Comparison of ENCODE assay signal across 21 cellular contexts in genomic region chr3:159448902-159449301, GRCh38.
DNase-seq lines count a peak whose midpoint lies in the region; ATAC-seq, FAIRE-seq and TF ChIP-seq lines count a peak whose summit lies in the region.
"Had no signal": no experiment of that assay in that cellular context is flagged by ENCODE, and none has a peak within 500 bp of the region (broad histone marks: within the 10 kb centered on the region; RNA-seq: fewer than 3 reads in every experiment).

No MANE protein-coding gene starts in this region.

- H3K4me1 ChIP-seq in RWPE2 (ENCODE audit: insufficient read depth, poor library complexity, severe bottlenecking) (no peaks in the 10 kb centered on the region), esophagus muscularis mucosa (no peaks in the 10 kb centered on the region), right lobe of liver (peaks cover 0 to 10% (median 0%) of the 10 kb centered on the region in 4 donors), left ventricle myocardium inferior (no peaks in the 10 kb centered on the region), pancreas (no peaks in the 10 kb centered on the region), psoas muscle (no peaks in the 10 kb centered on the region)

- no peak for TF ChIP-seq CTCF in RWPE2 (IDR thresholded peaks at IDR 0.05; ENCODE audit: poor library complexity, severe bottlenecking)
- TF ChIP-seq CTCF in esophagus muscularis mucosa (IDR thresholded peaks at IDR 0.05), result no peak
- TF ChIP-seq CTCF in right lobe of liver (IDR thresholded peaks at IDR 0.05), result peak in 1 of 4 donors; percentile 7
- TF ChIP-seq CTCF in left ventricle myocardium inferior (IDR thresholded peaks at IDR 0.05; ENCODE audit: borderline replicate concordance), result no peak
- no peak for TF ChIP-seq CTCF in pancreas (IDR thresholded peaks at IDR 0.05)
- no peak for TF ChIP-seq CTCF in psoas muscle (IDR thresholded peaks at IDR 0.05)

- 0 out of 3 replicates have a peak, but pooled peaks have one; percentile 40 for ATAC-seq in RWPE2 (ENCODE audit: low read depth)
- peak; percentile 80 to 89 (median 87) for ATAC-seq in right lobe of liver
- ATAC-seq in pancreas, result no peak
- no peak for ATAC-seq in HG02981 (IDR thresholded peaks at IDR 0.05; ENCODE audit: unreplicated experiment)
- ATAC-seq in psoas muscle, result no peak

- 92% methylated on average over 1 of the region's 1 CpG for WGBS in esophagus muscularis mucosa
- 50% methylated on average over 1 of the region's 1 CpG for WGBS in right lobe of liver (ENCODE audit: insufficient coverage, low coverage, low lambda C conversion rate, missing lambda C conversion rate)
- WGBS in pancreas, 2 donors, result 45 to 63% methylated on average over 1 of the region's 1 CpG
- WGBS in psoas muscle, 3 donors, result 50 to 75% (median 54%) methylated on average over 1 of the region's 1 CpG

- TF ChIP-seq POLR2A in esophagus muscularis mucosa (IDR thresholded peaks at IDR 0.05; ENCODE audit: low read depth) (no peak), right lobe of liver (IDR thresholded peaks at IDR 0.05) (no peak)

- TF ChIP-seq EP300 in esophagus muscularis mucosa (IDR thresholded peaks at IDR 0.05), result no peak

- FAIRE-seq in HTR-8/SVneo (lab: Jason Lieb, UNC) (peak; percentile 13), pancreas (lab: Jason Lieb, UNC) (no peak)
- FAIRE-seq: GM12891, GM18507, H1 had no signal

- H3K9me3 ChIP-seq in RWPE2 (ENCODE audit: severe bottlenecking), result no peaks in the 10 kb centered on the region
- no peaks in the 10 kb centered on the region for H3K9me3 ChIP-seq in esophagus muscularis mucosa
- H3K9me3 ChIP-seq in right lobe of liver, result no peaks in the 10 kb centered on the region
- no peaks in the 10 kb centered on the region for H3K9me3 ChIP-seq in left ventricle myocardium inferior (replicated peaks)
- no peaks in the 10 kb centered on the region for H3K9me3 ChIP-seq in pancreas
- no peaks in the 10 kb centered on the region for H3K9me3 ChIP-seq in psoas muscle

- H3K27me3 ChIP-seq in RWPE2 (ENCODE audit: insufficient read depth, poor library complexity, severe bottlenecking) (no peaks in the 10 kb centered on the region), esophagus muscularis mucosa (no peaks in the 10 kb centered on the region), right lobe of liver (no peaks in the 10 kb centered on the region), left ventricle myocardium inferior (ENCODE audit: low read depth) (no peaks in the 10 kb centered on the region), pancreas (no peaks in the 10 kb centered on the region), psoas muscle (ENCODE audit: insufficient read depth in 3 of 3, low read length in 2 of 3) (no peaks in the 10 kb centered on the region)

- H3K36me3 ChIP-seq in RWPE2 (ENCODE audit: low read depth), result no peaks in the 10 kb centered on the region
- H3K36me3 ChIP-seq in esophagus muscularis mucosa, result no peaks in the 10 kb centered on the region
- H3K36me3 ChIP-seq in right lobe of liver, result no peaks in the 10 kb centered on the region
- H3K36me3 ChIP-seq in left ventricle myocardium inferior, result no peaks in the 10 kb centered on the region
- no peaks in the 10 kb centered on the region for H3K36me3 ChIP-seq in pancreas
- no peaks in the 10 kb centered on the region for H3K36me3 ChIP-seq in psoas muscle (ENCODE audit: insufficient read depth in 1 of 2, low read depth in 1 of 2)

- intact Hi-C loops in esophagus muscularis mucosa (cut with DNase I) (no loop called here), right lobe of liver (cut with DNase I) (no loop called here), left ventricle myocardium inferior (cut with micrococcal nuclease) (no loop called here), pancreas (cut with DNase I) (no loop called here), psoas muscle (cut with DNase I) (no loop called here)

- DNase-seq in HTR-8/SVneo (ENCODE audit: insufficient read length, low spot score), result no peak
- no peak for DNase-seq in RWPE2 (ENCODE audit: low spot score)
- peak; percentile 21 for DNase-seq in esophagus muscularis mucosa (ENCODE audit: extremely low spot score)
- peak; percentile 42 to 74 (median 63) for DNase-seq in right lobe of liver
- no peak for DNase-seq in left ventricle myocardium inferior
- DNase-seq in pancreas, result no peak
- no peak for DNase-seq in psoas muscle
- DNase-seq: C1 segment of cervical spinal cord; Calu3; CD4-positive, alpha-beta memory T cell; COR-L47; DMS53; DMS79 treated with DMSO at 0.1 percent for 48 hours; GF-D8; GM23248; H7; HCEC 1CT had no signal

- no peak overlapping the region for H3K27ac ChIP-seq in RWPE2 (ENCODE audit: poor library complexity, severe bottlenecking)
- no peak overlapping the region for H3K27ac ChIP-seq in esophagus muscularis mucosa (replicated peaks in 1 of 4)
- no peak overlapping the region for H3K27ac ChIP-seq in right lobe of liver
- no peak overlapping the region for H3K27ac ChIP-seq in left ventricle myocardium inferior (replicated peaks)
- H3K27ac ChIP-seq in pancreas, result no peak overlapping the region
- H3K27ac ChIP-seq in psoas muscle, result no peak overlapping the region
- H3K27ac ChIP-seq: GM23248 had no signal

- H3K4me3 ChIP-seq in RWPE2 (ENCODE audit: severe bottlenecking) (no peak overlapping the region), esophagus muscularis mucosa (no peak overlapping the region), right lobe of liver (no peak overlapping the region), left ventricle myocardium inferior (no peak overlapping the region), pancreas (no peak overlapping the region), psoas muscle (no peak overlapping the region)
- H3K4me3 ChIP-seq: GM23248 had no signal

Comparison
In these comparisons a context has a peak if more than half of its experiments do, and no peak if none do; other contexts are left out.
1. DNase-seq: peak in esophagus muscularis mucosa (single experiment) and right lobe of liver (3 of 3); none in HTR-8/SVneo (single experiment), RWPE2 (single experiment), left ventricle myocardium inferior (single experiment), pancreas (0 of 6) and psoas muscle (0 of 2).
2. ATAC-seq: peak in RWPE2 (single experiment) and right lobe of liver (4 of 4); none in pancreas (0 of 4), HG02981 (single experiment) and psoas muscle (0 of 4).